Comparison of ENCODE assay signal across 18 cellular contexts in the genomic region with DNA sequence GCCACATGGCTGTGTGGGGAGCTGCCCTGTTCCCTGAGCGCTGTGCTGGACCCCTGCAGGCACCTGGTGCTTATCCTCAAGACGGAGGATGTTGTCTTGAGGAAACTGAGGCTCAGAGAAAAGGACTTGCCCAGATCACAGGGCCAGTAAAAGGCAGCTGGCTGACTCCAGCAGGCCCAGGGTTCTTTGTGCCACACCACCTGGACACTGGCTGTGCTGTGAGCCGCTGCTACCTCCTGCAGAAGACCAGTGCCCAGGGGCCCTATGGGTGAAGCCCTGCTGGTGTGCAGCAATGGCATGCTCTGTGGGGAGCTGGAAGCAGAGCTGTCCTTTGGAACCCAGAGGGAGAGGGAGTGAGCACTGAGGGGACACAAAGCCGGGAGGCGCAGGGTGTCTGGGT.
DNase-seq lines count a peak whose midpoint lies in the region; ATAC-seq, FAIRE-seq and TF ChIP-seq lines count a peak whose summit lies in the region.
"Had no signal": no experiment of that assay in that cellular context is flagged by ENCODE, and none has a peak within 500 bp of the region (broad histone marks: within the 10 kb centered on the region; RNA-seq: fewer than 3 reads in every experiment).

No MANE protein-coding gene starts in this region.

- POLR2A ChIA-PET in K562 (lab: Yijun Ruan, JAX): interaction anchor here (0.6 kb wide), 3 partner anchors 12 to 64 kb away, joined by 3 to 4 read pairs (median 3); no protein-coding TSS in a partner anchor

- peaks cover 2% of the 10 kb centered on the region for H3K9me1 ChIP-seq in K562 (ENCODE audit: control insufficient read depth, insufficient read depth, low read length)

- H3K4me1 ChIP-seq in BLaER1 treated with 17β-estradiol and CSF1 and Interleukin-3, amounts not matched to agents 10 nM and 100 nM: peaks cover 61 to 100% (median 97%) of the 10 kb centered on the region in 10 experiments
- H3K4me1 ChIP-seq in K562 (replicated peaks in 1 of 2; ENCODE audit: control insufficient read depth in 2 of 2, insufficient read depth in 2 of 2, low read length in 2 of 2) (0 out of 5 replicates have a peak, but pooled peaks cover 0 to 2% of the 10 kb centered on the region in 2 experiments), neuronal stem cell (ENCODE audit: control insufficient read depth in 2 of 2, insufficient read depth in 1 of 2, low read depth in 1 of 2, low read length in 2 of 2) (no peaks in the 10 kb centered on the region)

- no peak overlapping the region for H2BK15ac ChIP-seq in neuronal stem cell (ENCODE audit: low read length)

- H3K4me2 ChIP-seq in BLaER1 treated with 17β-estradiol and CSF1 and Interleukin-3, amounts not matched to agents 10 nM and 100 nM: peak overlapping the region in 8 of 11 experiments; percentile 73 to 91 (median 82); a peak in 11 of 22 replicates
- no peak overlapping the region for H3K4me2 ChIP-seq in K562 (ENCODE audit: insufficient read depth, low read length)
- H3K4me2 ChIP-seq in neuronal stem cell (ENCODE audit: insufficient read depth, low read length, poor library complexity, severe bottlenecking): no peak overlapping the region

- intact Hi-C loops in K562 (cut with micrococcal nuclease): no loop called here

- ATAC-seq in K562 (no peak), HG02763 (IDR thresholded peaks at IDR 0.05; ENCODE audit: unreplicated experiment) (no peak), HG03280 (IDR thresholded peaks at IDR 0.05; ENCODE audit: unreplicated experiment) (no peak)
- ATAC-seq: HCT116 had no signal

- H3K9me3 Mint-ChIP-seq in progenitor cell of endocrine pancreas (ENCODE audit: low read depth): no peaks in the 10 kb centered on the region
- H3K9me3 Mint-ChIP-seq: H9, HFFc6 had no signal

- no peak overlapping the region for H2BK5ac ChIP-seq in neuronal stem cell (ENCODE audit: low read length)

- DNase-seq in K562 (ENCODE audit: extremely low read depth in 1 of 4, low spot score in 3 of 4) (no peak), neuronal stem cell (ENCODE audit: low spot score) (no peak), progenitor cell of endocrine pancreas (ENCODE audit: low spot score, unreplicated experiment) (no peak)
- DNase-seq: C1 segment of cervical spinal cord, Calu3, COR-L47, DMS53, DMS79 treated with DMSO at 0.1 percent for 48 hours, GM23248, H9, HFFc6 had no signal

- no peak overlapping the region for H3K27ac Mint-ChIP-seq in progenitor cell of endocrine pancreas
- H3K27ac Mint-ChIP-seq: H9, HFFc6 had no signal

- TF ChIP-seq EP300 in K562 (IDR thresholded peaks at IDR 0.05; ENCODE audit: low read length): no peak

- H3K9ac ChIP-seq in BLaER1 treated with 17β-estradiol and CSF1 and Interleukin-3, amounts not matched to agents 10 nM and 100 nM: no peak overlapping the region
- no peak overlapping the region; a peak in 1 of 4 replicates for H3K9ac ChIP-seq in K562 (ENCODE audit: insufficient read depth in 1 of 2, low read depth in 2 of 2, low read length in 2 of 2)
- peak overlapping the region; percentile 30 for H3K9ac ChIP-seq in neuronal stem cell (ENCODE audit: low read depth, low read length, poor library complexity)
- H3K9ac ChIP-seq: GM23248 had no signal

- H3K79me1 ChIP-seq in neuronal stem cell (ENCODE audit: low read depth, low read length): no peaks in the 10 kb centered on the region

- H3K36me3 Mint-ChIP-seq in progenitor cell of endocrine pancreas (ENCODE audit: insufficient read depth): peaks cover 13% of the 10 kb centered on the region

- H2AFZ ChIP-seq in K562 (ENCODE audit: low read depth, low read length) (no peak overlapping the region), neuronal stem cell (ENCODE audit: low read length) (no peak overlapping the region)
- H2AFZ ChIP-seq: GM23248 had no signal

- H4K20me1 ChIP-seq in BLaER1 treated with 17β-estradiol and CSF1 and Interleukin-3, amounts not matched to agents 10 nM and 100 nM: peaks cover 69 to 100% (median 92%) of the 10 kb centered on the region in 11 experiments
- H4K20me1 ChIP-seq in K562 (replicated peaks; ENCODE audit: control insufficient read depth, insufficient read depth, low read length): no peaks in the 10 kb centered on the region

- H3K18ac ChIP-seq in neuronal stem cell (ENCODE audit: low read length): no peak overlapping the region

- H3K9me3 ChIP-seq in BLaER1 treated with 17β-estradiol and CSF1 and Interleukin-3, amounts not matched to agents 10 nM and 100 nM (replicated peaks in 1 of 11): no peaks in the 10 kb centered on the region
- H3K9me3 ChIP-seq in K562 (replicated peaks; ENCODE audit: control insufficient read depth, insufficient read depth, low read depth, low read length): no peaks in the 10 kb centered on the region
- no peaks in the 10 kb centered on the region for H3K9me3 ChIP-seq in neuronal stem cell (replicated peaks in 1 of 2; ENCODE audit: control insufficient read depth in 2 of 2, insufficient read depth in 1 of 2, low read depth in 1 of 2, low read length in 2 of 2)

- H3K4me3 ChIP-seq in BLaER1 treated with 17β-estradiol and CSF1 and Interleukin-3, amounts not matched to agents 10 nM and 100 nM: no peak overlapping the region
- H3K4me3 ChIP-seq in K562: no peak overlapping the region
- H3K4me3 ChIP-seq in neuronal stem cell (ENCODE audit: low read length in 2 of 2): no peak overlapping the region
- H3K4me3 ChIP-seq: GM23248 had no signal

- no peak overlapping the region for H2BK12ac ChIP-seq in neuronal stem cell (ENCODE audit: low read length)

- H3K36me3 ChIP-seq in BLaER1 treated with 17β-estradiol and CSF1 and Interleukin-3, amounts not matched to agents 10 nM and 100 nM: peaks cover 46 to 76% (median 56%) of the 10 kb centered on the region in 11 experiments
- peaks cover 96% of the 10 kb centered on the region; the same call in 2 of the 3 replicates for H3K36me3 ChIP-seq in K562 (ENCODE audit: control insufficient read depth, insufficient read depth, low read length)
- H3K36me3 ChIP-seq in neuronal stem cell (replicated peaks in 1 of 2; ENCODE audit: control insufficient read depth in 2 of 2, insufficient read depth in 2 of 2, low read length in 2 of 2): peaks cover 58 to 100% of the 10 kb centered on the region in 2 donors

- H2AK5ac ChIP-seq in neuronal stem cell (ENCODE audit: low read depth, low read length): no peak overlapping the region

- H3K14ac ChIP-seq in neuronal stem cell (ENCODE audit: low read length): no peak overlapping the region

- no peaks in the 10 kb centered on the region for H3K27me3 Mint-ChIP-seq in progenitor cell of endocrine pancreas
- H3K27me3 Mint-ChIP-seq: CD4-positive, alpha-beta memory T cell had no signal

- H3K27ac ChIP-seq in BLaER1 treated with 17β-estradiol and CSF1 and Interleukin-3, amounts not matched to agents 10 nM and 100 nM: no peak overlapping the region
- H3K27ac ChIP-seq in K562 (ENCODE audit: extremely low read depth, low read depth, low read length) (no peak overlapping the region), neuronal stem cell (replicated peaks; ENCODE audit: low read length) (no peak overlapping the region)
- H3K27ac ChIP-seq: GM23248 had no signal

- TF ChIP-seq CTCF in K562 (IDR thresholded peaks at IDR 0.05 in 2 of 3, conservative IDR thresholded peaks at IDR 0.05 in 1 of 3; ENCODE audit: insufficient read depth in 2 of 3, low read depth in 1 of 3, low read length in 3 of 3) (no peak), progenitor cell of endocrine pancreas (IDR thresholded peaks at IDR 0.05; ENCODE audit: unreplicated experiment) (no peak)

- H3K4ac ChIP-seq in neuronal stem cell (ENCODE audit: low read length): no peak overlapping the region

- no peaks in the 10 kb centered on the region for H3K4me1 Mint-ChIP-seq in progenitor cell of endocrine pancreas (ENCODE audit: low read depth)
- H3K4me1 Mint-ChIP-seq: H9 had no signal

- peak overlapping the region; percentile 69 for H3K23ac ChIP-seq in neuronal stem cell (ENCODE audit: low read depth, low read length, poor library complexity)

- no peak for TF ChIP-seq RAD21 in K562 (CRISPR knock-in tag; conservative IDR thresholded peaks at IDR 0.05 in 1 of 2, IDR thresholded peaks at IDR 0.05 in 1 of 2)

- FAIRE-seq in K562 (lab: Jason Lieb, UNC): no peak
- FAIRE-seq: G401.6, GM12892 had no signal

- no peak overlapping the region for H4K91ac ChIP-seq in neuronal stem cell (ENCODE audit: low read depth, low read length, poor library complexity)

- H3K79me2 ChIP-seq in K562 (ENCODE audit: control insufficient read depth, insufficient read depth, low read length): no peaks in the 10 kb centered on the region

- WGBS in K562 (ENCODE audit: insufficient coverage, low coverage, missing lambda C conversion rate): 96% methylated on average over 5 of the region's 5 CpGs
- no CpG with 5 or more reads among the region's 5 CpGs for WGBS in neuronal stem cell (ENCODE audit: extremely low coverage in 2 of 2, insufficient read length in 2 of 2, insufficient replicate concordance in 1 of 2), 2 donors

- no peak overlapping the region for H3K4me3 Mint-ChIP-seq in progenitor cell of endocrine pancreas (ENCODE audit: low read depth)
- H3K4me3 Mint-ChIP-seq: CD4-positive, alpha-beta memory T cell; H9; HFFc6 had no signal

- in situ Hi-C loops in K562 (cut with MboI): no loop called here

- BruUV-seq in K562 (replicated peaks; lab: Mats Ljungman, UMichigan): no TSS peak

- CTCF ChIA-PET in K562 (lab: Yijun Ruan, JAX; ENCODE audit: low intra/inter-chr PET ratio): no interaction called here

- H2BK120ac ChIP-seq in neuronal stem cell (ENCODE audit: low read depth, low read length): no peak overlapping the region

- H4K8ac ChIP-seq in neuronal stem cell (ENCODE audit: low read depth, low read length): no peak overlapping the region

- peaks cover 0 to 25% (median 0%) of the 10 kb centered on the region in 11 experiments; a peak in 4 of 22 replicates for H3K27me3 ChIP-seq in BLaER1 treated with 17β-estradiol and CSF1 and Interleukin-3, amounts not matched to agents 10 nM and 100 nM
- H3K27me3 ChIP-seq in K562 (ENCODE audit: control insufficient read depth in 2 of 2, insufficient read depth in 2 of 2, low read length in 2 of 2) (no peaks in the 10 kb centered on the region), neuronal stem cell (ENCODE audit: control insufficient read depth in 3 of 3, insufficient read depth in 3 of 3, low read depth in 1 of 3, low read length in 3 of 3) (no peaks in the 10 kb centered on the region)

- TF ChIP-seq POLR2A in K562 (conservative IDR thresholded peaks at IDR 0.05): no peak

TF ChIP-seq in K562, 482 proteins besides CTCF, POLR2A, EP300 and RAD21:
- TF ChIP-seq STAT5A (IDR thresholded peaks at IDR 0.05; ENCODE audit: borderline replicate concordance, low read length) (no peak), RBM22 (IDR thresholded peaks at IDR 0.05; ENCODE audit: low read depth, low read length, poor library complexity, severe bottlenecking) (peak; percentile 52), ARID1B (IDR thresholded peaks at IDR 0.05) (no peak), SMARCA5 (IDR thresholded peaks at IDR 0.05) (no peak), POLR2G (IDR thresholded peaks at IDR 0.05; ENCODE audit: low read depth, low read length) (0 out of 2 replicates have a peak, but pooled peaks have one; percentile 14)

Comparison
In these comparisons a context has a peak if more than half of its experiments do, and no peak if none do; other contexts are left out.
1. H3K4me2 ChIP-seq: peak in BLaER1 treated with 17β-estradiol and CSF1 and Interleukin-3, amounts not matched to agents 10 nM and 100 nM (8 of 11); none in K562 (single experiment) and neuronal stem cell (single experiment).